2 cellular contexts compared by ENCODE assay signal in genomic region chr7:73983437-73984164, GRCh38.
TF ChIP-seq lines count a peak whose summit lies in the region.

No MANE protein-coding gene starts in this region.

TF ChIP-seq in SK-N-SH treated with all-trans-retinoic acid at 6 μM for 48 hours, 23 proteins besides CTCF, POLR2A, EP300 and RAD21:
- TF ChIP-seq ISL1 (CRISPR knock-in tag; IDR thresholded peaks at IDR 0.05) (peak; percentile 76), PPARA (CRISPR knock-in tag; IDR thresholded peaks at IDR 0.05; ENCODE audit: borderline replicate concordance) (no peak)

TF ChIP-seq in HepG2, 621 proteins besides CTCF, POLR2A, EP300 and RAD21:
- no peak for TF ChIP-seq MTF2 (CRISPR knock-in tag; IDR thresholded peaks at IDR 0.05; ENCODE audit: borderline replicate concordance)
- 0 out of 2 replicates have a peak, but pooled peaks have one; percentile 54 for TF ChIP-seq MNT (IDR thresholded peaks at IDR 0.05)
